ENCODE assay signal across 1 cellular context in the genomic region with DNA sequence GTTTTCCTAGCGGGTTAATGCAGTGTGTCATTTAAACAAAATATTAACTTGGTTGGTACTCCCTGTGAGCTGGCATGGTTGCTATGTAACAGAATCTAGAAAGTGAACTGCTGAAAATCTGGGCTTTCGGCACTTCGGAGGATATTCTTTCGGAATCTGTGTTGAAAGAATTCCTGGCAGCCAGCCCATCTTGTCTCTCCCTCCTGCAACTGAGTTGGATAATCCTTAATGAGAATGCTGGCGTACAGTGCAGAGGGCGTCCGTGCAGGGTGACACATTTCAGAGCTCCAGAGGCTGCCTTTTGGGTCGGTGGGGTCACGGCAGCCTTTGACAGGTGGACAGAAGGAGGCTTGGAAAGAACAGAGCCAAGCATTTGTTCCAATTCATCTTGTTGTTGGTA.
TF ChIP-seq lines count a peak whose summit lies in the region.

No MANE protein-coding gene starts in this region.

TF ChIP-seq in GM23338, 12 proteins besides CTCF, POLR2A, EP300 and RAD21 (continued from another document):
- TF ChIP-seq, protein P1, sequence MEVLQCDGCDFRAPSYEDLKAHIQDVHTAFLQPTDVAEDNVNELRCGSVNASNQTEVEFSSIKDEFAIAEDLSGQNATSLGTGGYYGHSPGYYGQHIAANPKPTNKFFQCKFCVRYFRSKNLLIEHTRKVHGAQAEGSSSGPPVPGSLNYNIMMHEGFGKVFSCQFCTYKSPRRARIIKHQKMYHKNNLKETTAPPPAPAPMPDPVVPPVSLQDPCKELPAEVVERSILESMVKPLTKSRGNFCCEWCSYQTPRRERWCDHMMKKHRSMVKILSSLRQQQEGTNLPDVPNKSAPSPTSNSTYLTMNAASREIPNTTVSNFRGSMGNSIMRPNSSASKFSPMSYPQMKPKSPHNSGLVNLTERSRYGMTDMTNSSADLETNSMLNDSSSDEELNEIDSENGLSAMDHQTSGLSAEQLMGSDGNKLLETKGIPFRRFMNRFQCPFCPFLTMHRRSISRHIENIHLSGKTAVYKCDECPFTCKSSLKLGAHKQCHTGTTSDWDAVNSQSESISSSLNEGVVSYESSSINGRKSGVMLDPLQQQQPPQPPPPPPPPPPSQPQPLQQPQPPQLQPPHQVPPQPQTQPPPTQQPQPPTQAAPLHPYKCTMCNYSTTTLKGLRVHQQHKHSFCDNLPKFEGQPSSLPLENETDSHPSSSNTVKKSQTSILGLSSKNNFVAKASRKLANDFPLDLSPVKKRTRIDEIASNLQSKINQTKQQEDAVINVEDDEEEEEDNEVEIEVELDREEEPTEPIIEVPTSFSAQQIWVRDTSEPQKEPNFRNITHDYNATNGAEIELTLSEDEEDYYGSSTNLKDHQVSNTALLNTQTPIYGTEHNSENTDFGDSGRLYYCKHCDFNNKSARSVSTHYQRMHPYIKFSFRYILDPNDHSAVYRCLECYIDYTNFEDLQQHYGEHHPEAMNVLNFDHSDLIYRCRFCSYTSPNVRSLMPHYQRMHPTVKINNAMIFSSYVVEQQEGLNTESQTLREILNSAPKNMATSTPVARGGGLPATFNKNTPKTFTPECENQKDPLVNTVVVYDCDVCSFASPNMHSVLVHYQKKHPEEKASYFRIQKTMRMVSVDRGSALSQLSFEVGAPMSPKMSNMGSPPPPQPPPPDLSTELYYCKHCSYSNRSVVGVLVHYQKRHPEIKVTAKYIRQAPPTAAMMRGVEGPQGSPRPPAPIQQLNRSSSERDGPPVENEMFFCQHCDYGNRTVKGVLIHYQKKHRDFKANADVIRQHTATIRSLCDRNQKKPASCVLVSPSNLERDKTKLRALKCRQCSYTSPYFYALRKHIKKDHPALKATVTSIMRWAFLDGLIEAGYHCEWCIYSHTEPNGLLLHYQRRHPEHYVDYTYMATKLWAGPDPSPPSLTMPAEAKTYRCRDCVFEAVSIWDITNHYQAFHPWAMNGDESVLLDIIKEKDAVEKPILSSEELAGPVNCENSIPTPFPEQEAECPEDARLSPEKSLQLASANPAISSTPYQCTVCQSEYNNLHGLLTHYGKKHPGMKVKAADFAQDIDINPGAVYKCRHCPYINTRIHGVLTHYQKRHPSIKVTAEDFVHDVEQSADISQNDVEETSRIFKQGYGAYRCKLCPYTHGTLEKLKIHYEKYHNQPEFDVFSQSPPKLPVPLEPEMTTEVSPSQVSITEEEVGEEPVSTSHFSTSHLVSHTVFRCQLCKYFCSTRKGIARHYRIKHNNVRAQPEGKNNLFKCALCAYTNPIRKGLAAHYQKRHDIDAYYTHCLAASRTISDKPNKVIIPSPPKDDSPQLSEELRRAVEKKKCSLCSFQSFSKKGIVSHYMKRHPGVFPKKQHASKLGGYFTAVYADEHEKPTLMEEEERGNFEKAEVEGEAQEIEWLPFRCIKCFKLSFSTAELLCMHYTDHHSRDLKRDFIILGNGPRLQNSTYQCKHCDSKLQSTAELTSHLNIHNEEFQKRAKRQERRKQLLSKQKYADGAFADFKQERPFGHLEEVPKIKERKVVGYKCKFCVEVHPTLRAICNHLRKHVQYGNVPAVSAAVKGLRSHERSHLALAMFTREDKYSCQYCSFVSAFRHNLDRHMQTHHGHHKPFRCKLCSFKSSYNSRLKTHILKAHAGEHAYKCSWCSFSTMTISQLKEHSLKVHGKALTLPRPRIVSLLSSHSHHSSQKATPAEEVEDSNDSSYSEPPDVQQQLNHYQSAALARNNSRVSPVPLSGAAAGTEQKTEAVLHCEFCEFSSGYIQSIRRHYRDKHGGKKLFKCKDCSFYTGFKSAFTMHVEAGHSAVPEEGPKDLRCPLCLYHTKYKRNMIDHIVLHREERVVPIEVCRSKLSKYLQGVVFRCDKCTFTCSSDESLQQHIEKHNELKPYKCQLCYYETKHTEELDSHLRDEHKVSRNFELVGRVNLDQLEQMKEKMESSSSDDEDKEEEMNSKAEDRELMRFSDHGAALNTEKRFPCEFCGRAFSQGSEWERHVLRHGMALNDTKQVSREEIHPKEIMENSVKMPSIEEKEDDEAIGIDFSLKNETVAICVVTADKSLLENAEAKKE (CRISPR knock-in tag; IDR thresholded peaks at IDR 0.05), result no peak
- TF ChIP-seq CREB1 (CRISPR knock-in tag; IDR thresholded peaks at IDR 0.05; ENCODE audit: low read depth) (no peak), ETS1 (IDR thresholded peaks at IDR 0.05) (no peak), ZNF114 (CRISPR knock-in tag; IDR thresholded peaks at IDR 0.05) (no peak), POLR2AphosphoS5 (IDR thresholded peaks at IDR 0.05; ENCODE audit: low read depth) (no peak), NANOG (IDR thresholded peaks at IDR 0.05; ENCODE audit: borderline replicate concordance) (no peak)
